Comparison of ENCODE assay signal across 9 cellular contexts in genomic region chr1:150221552-150221951, GRCh38. TPM values are rescaled to one million over a fixed set of nuclear protein-coding genes. Genes with fewer than 3 reads are reported as not detected.
DNase-seq lines count a peak whose midpoint lies in the region; ATAC-seq, FAIRE-seq and TF ChIP-seq lines count a peak whose summit lies in the region.
"Had no signal": no experiment of that assay in that cellular context is flagged by ENCODE, and none has a peak within 500 bp of the region (broad histone marks: within the 10 kb centered on the region; RNA-seq: fewer than 3 reads in every experiment).

No MANE protein-coding gene starts in this region.

- H3K27me3 ChIP-seq in RWPE2 (ENCODE audit: insufficient read depth, poor library complexity, severe bottlenecking): no peaks in the 10 kb centered on the region
- H3K27me3 ChIP-seq in foreskin keratinocyte: no peaks in the 10 kb centered on the region
- H3K27me3 ChIP-seq in mesendoderm (ENCODE audit: insufficient read depth, low read length, poor library complexity): no peaks in the 10 kb centered on the region

- no peak overlapping the region for H4K8ac ChIP-seq in mesendoderm (ENCODE audit: low read depth, low read length)

- FAIRE-seq in G401.6 (lab: Jason Lieb, UNC): peak; percentile 46
- no peak for FAIRE-seq in GM19239 (lab: Jason Lieb, UNC)

- no peaks in the 10 kb centered on the region for H3K79me1 ChIP-seq in mesendoderm (ENCODE audit: low read length)

- H3K4me2 ChIP-seq in mesendoderm (ENCODE audit: low read length): no peak overlapping the region

- DNase-seq in A172 (ENCODE audit: low spot score) (peak; percentile 22), RWPE2 (ENCODE audit: low spot score) (no peak), foreskin keratinocyte (peak in 1 of 2 donors; percentile 6), GM19239 (ENCODE audit: insufficient read length, low spot score) (no peak), COR-L47 (lab: John Stamatoyannopoulos, UW) (no peak), mesendoderm (no peak)

- H3K4me3 ChIP-seq in RWPE2 (ENCODE audit: severe bottlenecking): no peak overlapping the region
- no peak overlapping the region for H3K4me3 ChIP-seq in mesendoderm (ENCODE audit: low read length)

- H3K56ac ChIP-seq in mesendoderm (ENCODE audit: low read length): no peak overlapping the region

- H3K23ac ChIP-seq in mesendoderm (ENCODE audit: low read length): no peak overlapping the region

- no peak overlapping the region for H3K18ac ChIP-seq in mesendoderm (ENCODE audit: low read length)

- no peaks in the 10 kb centered on the region for H3K4me1 ChIP-seq in RWPE2 (ENCODE audit: insufficient read depth, poor library complexity, severe bottlenecking)
- H3K4me1 ChIP-seq in foreskin keratinocyte: no peaks in the 10 kb centered on the region
- H3K4me1 ChIP-seq in mesendoderm (ENCODE audit: control insufficient read depth, low read depth, low read length): no peaks in the 10 kb centered on the region

- WGBS in mesendoderm (ENCODE audit: extremely low coverage, insufficient coverage, low lambda C conversion rate): no CpG with 5 or more reads among the region's 2 CpGs

- H2BK15ac ChIP-seq in mesendoderm (replicated peaks; ENCODE audit: low read depth): no peak overlapping the region

- H3K9ac ChIP-seq in mesendoderm (ENCODE audit: low read length): no peak overlapping the region

- no peak overlapping the region for H4K5ac ChIP-seq in mesendoderm (ENCODE audit: low read length)

- H3K36me3 ChIP-seq in RWPE2 (ENCODE audit: low read depth) (peaks cover 62% of the 10 kb centered on the region), mesendoderm (ENCODE audit: control insufficient read depth, insufficient read depth, low read length) (peaks cover 5% of the 10 kb centered on the region)

- ATAC-seq in RWPE2 (ENCODE audit: low read depth) (no peak), foreskin keratinocyte (no peak), HG03432 (IDR thresholded peaks at IDR 0.05; ENCODE audit: unreplicated experiment) (no peak)
- ATAC-seq: Right ventricle myocardium inferior had no signal

- H2AK5ac ChIP-seq in mesendoderm (ENCODE audit: low read length): no peak overlapping the region

- peak; percentile 22 for TF ChIP-seq CTCF in RWPE2 (IDR thresholded peaks at IDR 0.05; ENCODE audit: poor library complexity, severe bottlenecking)
- peak; percentile 57 for TF ChIP-seq CTCF in foreskin keratinocyte (conservative IDR thresholded peaks at IDR 0.05)

- H3K79me2 ChIP-seq in mesendoderm (ENCODE audit: control insufficient read depth, insufficient read depth, low read length): no peaks in the 10 kb centered on the region

- no peak overlapping the region for H3K4ac ChIP-seq in mesendoderm (ENCODE audit: low read depth, low read length)

- H2BK5ac ChIP-seq in mesendoderm (ENCODE audit: low read length): no peak overlapping the region

- H3K9me3 ChIP-seq in RWPE2 (ENCODE audit: severe bottlenecking): no peaks in the 10 kb centered on the region

- no peak overlapping the region for H3K27ac ChIP-seq in RWPE2 (ENCODE audit: poor library complexity, severe bottlenecking)
- no peak overlapping the region for H3K27ac ChIP-seq in foreskin keratinocyte
- H3K27ac ChIP-seq in mesendoderm (ENCODE audit: low read depth, low read length): no peak overlapping the region

- no peak overlapping the region for H2BK120ac ChIP-seq in mesendoderm (ENCODE audit: low read depth, low read length)

RNA-seq across cellular contexts. Expression of gene ANP32E, which starts 14.4 kb away (rescaled TPM):
- 76.3 and 81.9 TPM in 2 replicates for total RNA-seq in A172 (2014; rRNA removed; shearing (Covaris generic))
- 37.1 and 49.4 TPM in 2 replicates for total RNA-seq in foreskin keratinocyte
- 24.1 and 32.9 TPM in 2 replicates for polyA plus RNA-seq in foreskin keratinocyte
- polyA plus RNA-seq in mesendoderm (2013, experiment 1 of 2): 111 TPM
- polyA plus RNA-seq in mesendoderm (2013, experiment 2 of 2): 116 TPM

RNA-seq across cellular contexts. Expression of gene CA14, which starts 36.0 kb away (rescaled TPM):
- total RNA-seq in A172 (2014; rRNA removed; shearing (Covaris generic)): not detected in 2 replicates
- total RNA-seq in foreskin keratinocyte: 0.37 and 0.60 TPM in 2 replicates
- polyA plus RNA-seq in foreskin keratinocyte: 0.66 and 0.72 TPM in 2 replicates
- polyA plus RNA-seq in mesendoderm (2013, experiment 1 of 2): 14.7 TPM
- 13.5 TPM for polyA plus RNA-seq in mesendoderm (2013, experiment 2 of 2)

RNA-seq across cellular contexts. Expression of gene APH1A, which starts 47.3 kb away (rescaled TPM):
- 197 and 226 TPM in 2 replicates for total RNA-seq in A172 (2014; rRNA removed; shearing (Covaris generic))
- 138 and 153 TPM in 2 replicates for total RNA-seq in foreskin keratinocyte
- polyA plus RNA-seq in foreskin keratinocyte: 142 and 166 TPM in 2 replicates
- polyA plus RNA-seq in mesendoderm (2013, experiment 1 of 2): 55.8 TPM
- 54.2 TPM for polyA plus RNA-seq in mesendoderm (2013, experiment 2 of 2)

RNA-seq across cellular contexts. Expression of gene C1orf54, which starts 51.0 kb away (rescaled TPM):
- total RNA-seq in A172 (2014; rRNA removed; shearing (Covaris generic)): 8.8 TPM in 1 of 2 replicates, not detected in the other
- 0.48 and 0.85 TPM in 2 replicates for total RNA-seq in foreskin keratinocyte
- polyA plus RNA-seq in foreskin keratinocyte: 0.72 and 0.80 TPM in 2 replicates
- 13.3 TPM for polyA plus RNA-seq in mesendoderm (2013, experiment 1 of 2)
- polyA plus RNA-seq in mesendoderm (2013, experiment 2 of 2): 12.9 TPM
